Comparison of ENCODE assay signal across 14 cellular contexts in genomic region chr5:16886366-16886736, GRCh38. TPM values are rescaled to one million over a fixed set of nuclear protein-coding genes. Genes with fewer than 3 reads are reported as not detected.
DNase-seq lines count a peak whose midpoint lies in the region; ATAC-seq and TF ChIP-seq lines count a peak whose summit lies in the region.
"Had no signal": no experiment of that assay in that cellular context is flagged by ENCODE, and none has a peak within 500 bp of the region (broad histone marks: within the 10 kb centered on the region; RNA-seq: fewer than 3 reads in every experiment).

No MANE protein-coding gene starts in this region.

- H3K27me3 ChIP-seq in ascending aorta = no peaks in the 10 kb centered on the region
- H3K27me3 ChIP-seq in left lung = no peaks in the 10 kb centered on the region
- no peaks in the 10 kb centered on the region for H3K27me3 ChIP-seq in tibial artery

- H3K9me3 ChIP-seq in ascending aorta (no peaks in the 10 kb centered on the region), left lung (no peaks in the 10 kb centered on the region), tibial artery (no peaks in the 10 kb centered on the region)

- no peaks in the 10 kb centered on the region for H3K36me3 ChIP-seq in ascending aorta
- H3K36me3 ChIP-seq in left lung = no peaks in the 10 kb centered on the region
- H3K36me3 ChIP-seq in tibial artery = no peaks in the 10 kb centered on the region

- peak; percentile 91 for DNase-seq in HCEC 1CT
- peak in 1 of 2 donors; percentile 86 for DNase-seq in ascending aorta (ENCODE audit: low spot score in 2 of 2)
- no peak for DNase-seq in left lung
- peak; percentile 75 to 88 for DNase-seq in tibial artery
- DNase-seq in NCI-H446 treated with DMSO at 0.1 percent for 48 hours (lab: John Stamatoyannopoulos, UW) = no peak
- DNase-seq in erythroblast (lab: John Stamatoyannopoulos, UW) = no peak
- no peak for DNase-seq in NCI-H146 (lab: John Stamatoyannopoulos, UW)
- DNase-seq: DMS 273 treated with DMSO at 0.1 percent for 48 hours; KG1; stimulated activated CD4-positive, alpha-beta T cell treated with anti-CD3 and anti-CD28 coated beads, Interleukin-1b, Interleukin-23, amount 100 ng/mL, for 48 hours; stimulated activated naive B cell treated with anti-CD40 and anti-IgM and Interleukin-4, amounts not matched to agents 10 μg/mL and 1 μg/mL and 100 μg/mL, for 72 hours had no signal

- H3K4me1 ChIP-seq in ascending aorta (peaks cover 0 to 9% of the 10 kb centered on the region in 2 donors), left lung (peaks cover 13 to 28% of the 10 kb centered on the region in 2 donors), tibial artery (peaks cover 0 to 89% (median 49%) of the 10 kb centered on the region in 4 donors)

- no peak for TF ChIP-seq POLR2A in erythroblast (IDR thresholded peaks at IDR 0.05; ENCODE audit: low read length)

- H3K4me3 ChIP-seq in ascending aorta (no peak overlapping the region), left lung (no peak overlapping the region), tibial artery (no peak overlapping the region)
- H3K4me3 ChIP-seq: GM12878 had no signal

- intact Hi-C loops in ascending aorta (cut with DNase I) (loop anchor here (2.0 to 10.0 kb wide), 4 partner anchors 16 to 241 kb away; partner anchors contain the start of gene MYO10), left lung (cut with DNase I) (no loop called here), tibial artery (cut with DNase I; ENCODE audit: low total_unique reads) (no loop called here)

- TF ChIP-seq CTCF in ascending aorta (IDR thresholded peaks at IDR 0.05) (no peak), left lung (IDR thresholded peaks at IDR 0.05) (no peak), tibial artery (IDR thresholded peaks at IDR 0.05) (no peak)

- H3K27ac ChIP-seq in ascending aorta (peak overlapping the region; percentile 53 to 85), left lung (peak overlapping the region in 1 of 2 donors; percentile 59), tibial artery (peak overlapping the region; percentile 82 to 84)
- H3K27ac ChIP-seq: RWPE1 had no signal

- peak; percentile 19 for ATAC-seq in left lung
- ATAC-seq in GM19395 (IDR thresholded peaks at IDR 0.05; ENCODE audit: unreplicated experiment) = no peak
- ATAC-seq: stimulated activated naive B cell treated with anti-CD40 and anti-IgM and Interleukin-4, amounts not matched to agents 10 μg/mL and 1 μg/mL and 100 μg/mL, for 72 hours had no signal

RNA-seq across cellular contexts. Expression of gene MYO10, which starts 49.7 kb away (rescaled TPM):
- 20.0 TPM for total RNA-seq in ascending aorta
- 10 to 100 TPM; 32.6 to 37.0 TPM for total RNA-seq in left lung

Comparison
In these comparisons a context has a peak if more than half of its experiments do, and no peak if none do; other contexts are left out.
1. DNase-seq: peak in HCEC 1CT (single experiment) and tibial artery (2 of 2); none in left lung (0 of 2), NCI-H446 treated with DMSO at 0.1 percent for 48 hours (single experiment), erythroblast (0 of 2) and NCI-H146 (single experiment).